ENCODE assay signal across 12 cellular contexts in the genomic region with DNA sequence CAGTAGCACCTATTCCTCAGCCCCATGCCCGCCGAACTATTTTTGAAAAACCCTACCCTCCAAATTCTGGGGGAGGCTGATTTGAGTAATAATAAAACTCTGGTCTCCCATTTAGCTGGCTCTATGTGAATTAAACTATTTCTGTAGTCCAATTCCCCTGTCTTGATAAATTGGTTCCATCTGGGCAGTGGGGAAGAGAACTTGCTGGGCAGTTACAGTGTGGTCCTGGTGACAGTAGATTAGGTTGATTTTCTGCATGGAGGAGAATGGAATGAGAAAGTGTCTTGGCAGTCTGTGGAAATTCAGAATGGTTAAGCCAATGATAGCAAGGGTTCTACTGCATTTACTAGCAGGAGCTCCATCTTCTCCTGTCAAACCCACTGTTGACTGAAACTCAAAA.
A peak's percentile ranks its signal among the peaks of the same experiment; 100 is the strongest.
DNase-seq lines count a peak whose midpoint lies in the region; ATAC-seq and TF ChIP-seq lines count a peak whose summit lies in the region.
"Had no signal": no experiment of that assay in that cellular context is flagged by ENCODE, and none has a peak within 500 bp of the region (broad histone marks: within the 10 kb centered on the region; RNA-seq: fewer than 3 reads in every experiment).

No MANE protein-coding gene starts in this region.

- H3K27me3 Mint-ChIP-seq in nephron (ENCODE audit: low read depth) = peaks cover 12% of the 10 kb centered on the region
- H3K27me3 Mint-ChIP-seq: CD4-positive, CD25-positive, alpha-beta regulatory T cell had no signal

- peaks cover 49% of the 10 kb centered on the region for H3K9me3 ChIP-seq in BLaER1
- H3K9me3 ChIP-seq in Panc1 (ENCODE audit: control insufficient read depth, insufficient read depth, low read depth, low read length) = peaks cover 24% of the 10 kb centered on the region; the same call in 1 of the 2 replicates
- H3K9me3 ChIP-seq in adipocyte (ENCODE audit: control insufficient read depth, low read length) = peaks cover 7% of the 10 kb centered on the region
- H3K9me3 ChIP-seq in breast epithelium = no peaks in the 10 kb centered on the region
- no peaks in the 10 kb centered on the region for H3K9me3 ChIP-seq in esophagus squamous epithelium

- no peak overlapping the region for H3K4me3 ChIP-seq in BLaER1
- H3K4me3 ChIP-seq in Panc1 (ENCODE audit: low read depth in 2 of 2, low read length in 2 of 2) = no peak overlapping the region
- H3K4me3 ChIP-seq in adipocyte (ENCODE audit: low read length) = no peak overlapping the region
- no peak overlapping the region for H3K4me3 ChIP-seq in breast epithelium
- no peak overlapping the region for H3K4me3 ChIP-seq in esophagus squamous epithelium
- H3K4me3 ChIP-seq: GM23248 had no signal

- WGBS in esophagus squamous epithelium, 2 donors = 68 to 94% methylated on average over 2 of the region's 2 CpGs

- no peaks in the 10 kb centered on the region for H4K20me1 ChIP-seq in BLaER1

- H3K27ac ChIP-seq in BLaER1 = peak overlapping the region; percentile 97
- H3K27ac ChIP-seq in Panc1 (ENCODE audit: low read length) = peak overlapping the region; percentile 99; the same call in 1 of the 2 replicates
- H3K27ac ChIP-seq in breast epithelium = no peak overlapping the region
- H3K27ac ChIP-seq in esophagus squamous epithelium = no peak overlapping the region
- H3K27ac ChIP-seq: GM23248, HL-60 had no signal

- no TSS peak for BruUV-seq in Panc1 (replicated peaks; lab: Mats Ljungman, UMichigan)

- H3K9ac ChIP-seq in BLaER1 = no peak overlapping the region
- no peak overlapping the region for H3K9ac ChIP-seq in adipocyte (ENCODE audit: low read length)
- H3K9ac ChIP-seq: GM23248 had no signal

- peaks cover 4% of the 10 kb centered on the region for H3K9me3 Mint-ChIP-seq in nephron
- H3K9me3 Mint-ChIP-seq: CD4-positive, CD25-positive, alpha-beta regulatory T cell had no signal

- peak overlapping the region; percentile 74 to 84 (median 83) for H3K27ac Mint-ChIP-seq in nephron

- peaks cover 19% of the 10 kb centered on the region for H3K4me1 Mint-ChIP-seq in nephron

- H3K4me3 Mint-ChIP-seq in nephron = no peak overlapping the region

- CTCF ChIA-PET in Panc1 (lab: Charles Lee) = no interaction called here

- ATAC-seq in Panc1 = no peak

- H3K4me1 ChIP-seq in BLaER1 (peaks cover 100% of the 10 kb centered on the region), Panc1 (ENCODE audit: control insufficient read depth, insufficient read depth, low read length) (peaks cover 11% of the 10 kb centered on the region), adipocyte (ENCODE audit: control insufficient read depth, insufficient read depth, low read length) (no peaks in the 10 kb centered on the region), breast epithelium (peaks cover 0 to 14% of the 10 kb centered on the region in 2 donors), esophagus squamous epithelium (peaks cover 0 to 9% (median 0%) of the 10 kb centered on the region in 3 donors)

- H3K27me3 ChIP-seq in BLaER1 = no peaks in the 10 kb centered on the region
- H3K27me3 ChIP-seq in Panc1 (ENCODE audit: control insufficient read depth, insufficient read depth, low read length) = no peaks in the 10 kb centered on the region
- no peaks in the 10 kb centered on the region for H3K27me3 ChIP-seq in adipocyte (replicated peaks; ENCODE audit: control insufficient read depth, insufficient read depth, low read length)
- H3K27me3 ChIP-seq in breast epithelium = no peaks in the 10 kb centered on the region
- H3K27me3 ChIP-seq in esophagus squamous epithelium = no peaks in the 10 kb centered on the region

- TF ChIP-seq CTCF in Panc1 (IDR thresholded peaks at IDR 0.05) (no peak), nephron (IDR thresholded peaks at IDR 0.05; ENCODE audit: unreplicated experiment in 3 of 3) (no peak), breast epithelium (IDR thresholded peaks at IDR 0.05) (no peak), esophagus squamous epithelium (IDR thresholded peaks at IDR 0.05) (no peak)

- no peak for DNase-seq in Panc1 (ENCODE audit: low read depth, low spot score)
- DNase-seq in adipocyte (ENCODE audit: low read depth) = peak; percentile 18
- DNase-seq in breast epithelium (ENCODE audit: low spot score in 2 of 2) = no peak
- no peak for DNase-seq in anterior cingulate cortex (lab: John Stamatoyannopoulos, UW)
- no peak for DNase-seq in esophagus squamous epithelium (lab: John Stamatoyannopoulos, UW)
- DNase-seq: CD4-positive, CD25-positive, alpha-beta regulatory T cell; GF-D8; GM23248; H7 had no signal

- H3K4me2 ChIP-seq in BLaER1 = peak overlapping the region; percentile 97

- TF ChIP-seq POLR2A in breast epithelium (IDR thresholded peaks at IDR 0.05) = no peak
- no peak for TF ChIP-seq POLR2A in esophagus squamous epithelium (IDR thresholded peaks at IDR 0.05)

- peaks cover 46% of the 10 kb centered on the region for H3K36me3 ChIP-seq in BLaER1
- H3K36me3 ChIP-seq in Panc1 (ENCODE audit: control insufficient read depth, insufficient read depth, low read length) = no peaks in the 10 kb centered on the region
- no peaks in the 10 kb centered on the region for H3K36me3 ChIP-seq in adipocyte (ENCODE audit: control insufficient read depth, insufficient read depth, low read length, severe bottlenecking)
- no peaks in the 10 kb centered on the region for H3K36me3 ChIP-seq in breast epithelium
- H3K36me3 ChIP-seq in esophagus squamous epithelium = no peaks in the 10 kb centered on the region

- POLR2A ChIA-PET in Panc1 (lab: Charles Lee) = no interaction called here

- in situ Hi-C loops in Panc1 (cut with HindIII; ENCODE audit: low pct_unique_long_range_greater_than_20kb, low sequenced_read_pairs) = no loop called here

- no peaks in the 10 kb centered on the region for H3K36me3 Mint-ChIP-seq in nephron (ENCODE audit: low read depth)
- H3K36me3 Mint-ChIP-seq: CD4-positive, CD25-positive, alpha-beta regulatory T cell had no signal

- intact Hi-C loops in Panc1 (cut with micrococcal nuclease; ENCODE audit: unreplicated experiment) (no loop called here), breast epithelium (cut with DNase I; ENCODE audit: low total_unique reads) (no loop called here), esophagus squamous epithelium (cut with DNase I) (no loop called here)

Comparison
In these comparisons a context has a peak if more than half of its experiments do, and no peak if none do; other contexts are left out.
1. H3K27ac ChIP-seq: peak in BLaER1 (single experiment) and Panc1 (single experiment); none in breast epithelium (0 of 2) and esophagus squamous epithelium (0 of 4).